In genomic region chr12:47949441-47950341, GRCh38 we compare ENCODE assay signal across 1 cellular context.
TF ChIP-seq lines count a peak whose summit lies in the region.

No MANE protein-coding gene starts in this region.

TF ChIP-seq in HepG2, 621 proteins besides CTCF, POLR2A, EP300 and RAD21 (continued from another document and continues in another):
- TF ChIP-seq, protein P1, sequence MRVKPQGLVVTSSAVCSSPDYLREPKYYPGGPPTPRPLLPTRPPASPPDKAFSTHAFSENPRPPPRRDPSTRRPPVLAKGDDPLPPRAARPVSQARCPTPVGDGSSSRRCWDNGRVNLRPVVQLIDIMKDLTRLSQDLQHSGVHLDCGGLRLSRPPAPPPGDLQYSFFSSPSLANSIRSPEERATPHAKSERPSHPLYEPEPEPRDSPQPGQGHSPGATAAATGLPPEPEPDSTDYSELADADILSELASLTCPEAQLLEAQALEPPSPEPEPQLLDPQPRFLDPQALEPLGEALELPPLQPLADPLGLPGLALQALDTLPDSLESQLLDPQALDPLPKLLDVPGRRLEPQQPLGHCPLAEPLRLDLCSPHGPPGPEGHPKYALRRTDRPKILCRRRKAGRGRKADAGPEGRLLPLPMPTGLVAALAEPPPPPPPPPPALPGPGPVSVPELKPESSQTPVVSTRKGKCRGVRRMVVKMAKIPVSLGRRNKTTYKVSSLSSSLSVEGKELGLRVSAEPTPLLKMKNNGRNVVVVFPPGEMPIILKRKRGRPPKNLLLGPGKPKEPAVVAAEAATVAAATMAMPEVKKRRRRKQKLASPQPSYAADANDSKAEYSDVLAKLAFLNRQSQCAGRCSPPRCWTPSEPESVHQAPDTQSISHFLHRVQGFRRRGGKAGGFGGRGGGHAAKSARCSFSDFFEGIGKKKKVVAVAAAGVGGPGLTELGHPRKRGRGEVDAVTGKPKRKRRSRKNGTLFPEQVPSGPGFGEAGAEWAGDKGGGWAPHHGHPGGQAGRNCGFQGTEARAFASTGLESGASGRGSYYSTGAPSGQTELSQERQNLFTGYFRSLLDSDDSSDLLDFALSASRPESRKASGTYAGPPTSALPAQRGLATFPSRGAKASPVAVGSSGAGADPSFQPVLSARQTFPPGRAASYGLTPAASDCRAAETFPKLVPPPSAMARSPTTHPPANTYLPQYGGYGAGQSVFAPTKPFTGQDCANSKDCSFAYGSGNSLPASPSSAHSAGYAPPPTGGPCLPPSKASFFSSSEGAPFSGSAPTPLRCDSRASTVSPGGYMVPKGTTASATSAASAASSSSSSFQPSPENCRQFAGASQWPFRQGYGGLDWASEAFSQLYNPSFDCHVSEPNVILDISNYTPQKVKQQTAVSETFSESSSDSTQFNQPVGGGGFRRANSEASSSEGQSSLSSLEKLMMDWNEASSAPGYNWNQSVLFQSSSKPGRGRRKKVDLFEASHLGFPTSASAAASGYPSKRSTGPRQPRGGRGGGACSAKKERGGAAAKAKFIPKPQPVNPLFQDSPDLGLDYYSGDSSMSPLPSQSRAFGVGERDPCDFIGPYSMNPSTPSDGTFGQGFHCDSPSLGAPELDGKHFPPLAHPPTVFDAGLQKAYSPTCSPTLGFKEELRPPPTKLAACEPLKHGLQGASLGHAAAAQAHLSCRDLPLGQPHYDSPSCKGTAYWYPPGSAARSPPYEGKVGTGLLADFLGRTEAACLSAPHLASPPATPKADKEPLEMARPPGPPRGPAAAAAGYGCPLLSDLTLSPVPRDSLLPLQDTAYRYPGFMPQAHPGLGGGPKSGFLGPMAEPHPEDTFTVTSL (CRISPR knock-in tag; IDR thresholded peaks at IDR 0.05; ENCODE audit: borderline replicate concordance), result peak; percentile 44; the same call in 1 of the 2 replicates
- TF ChIP-seq ZNF574 (CRISPR knock-in tag; IDR thresholded peaks at IDR 0.05) (peak; percentile 43), NR2F1 (CRISPR knock-in tag; IDR thresholded peaks at IDR 0.05) (peak in 1 of 2 experiments; percentile 57; a peak in 2 of 4 replicates), SAP130 (CRISPR knock-in tag; IDR thresholded peaks at IDR 0.05; ENCODE audit: low read depth) (peak; percentile 69), SOX5 (CRISPR knock-in tag; IDR thresholded peaks at IDR 0.05; ENCODE audit: borderline replicate concordance) (peak; percentile 30; the same call in 1 of the 2 replicates), MTF2 (CRISPR knock-in tag; IDR thresholded peaks at IDR 0.05; ENCODE audit: borderline replicate concordance) (no peak), NR2F6 (IDR thresholded peaks at IDR 0.05) (peak; percentile 14; the same call in 1 of the 2 replicates), NR2F6 (CRISPR knock-in tag; IDR thresholded peaks at IDR 0.05) (no peak), TEAD3 (CRISPR knock-in tag; optimal IDR thresholded peaks at IDR 0.05; ENCODE audit: borderline replicate concordance) (peak; percentile 60), ZNF556 (CRISPR knock-in tag; IDR thresholded peaks at IDR 0.05; ENCODE audit: borderline replicate concordance) (0 out of 2 replicates have a peak, but pooled peaks have one; percentile 45), CCDC6 (CRISPR knock-in tag; IDR thresholded peaks at IDR 0.05) (peak; percentile 47; the same call in 1 of the 2 replicates), SP4 (CRISPR knock-in tag; IDR thresholded peaks at IDR 0.05) (0 out of 2 replicates have a peak, but pooled peaks have one; percentile 21), SP5 (CRISPR knock-in tag; IDR thresholded peaks at IDR 0.05; ENCODE audit: borderline replicate concordance, low read depth) (peak; percentile 25; the same call in 1 of the 2 replicates), CC2D1A (CRISPR knock-in tag; IDR thresholded peaks at IDR 0.05) (0 out of 2 replicates have a peak, but pooled peaks have one; percentile 42), YEATS2 (CRISPR knock-in tag; IDR thresholded peaks at IDR 0.05; ENCODE audit: borderline replicate concordance) (peak; percentile 34; the same call in 1 of the 2 replicates), SNRNP70 (IDR thresholded peaks at IDR 0.05; ENCODE audit: low read depth, low read length) (no peak), ZMYM2 (CRISPR knock-in tag; IDR thresholded peaks at IDR 0.05) (no peak), PAXIP1 (CRISPR knock-in tag; conservative IDR thresholded peaks at IDR 0.05) (peak; percentile 91), SRF (IDR thresholded peaks at IDR 0.05; ENCODE audit: low read depth, low read length) (no peak), NFE2 (CRISPR knock-in tag; IDR thresholded peaks at IDR 0.05) (no peak), ZNF614 (CRISPR knock-in tag; IDR thresholded peaks at IDR 0.05; ENCODE audit: borderline replicate concordance) (peak; percentile 73), XRCC5 (optimal IDR thresholded peaks at IDR 0.05; ENCODE audit: low read length) (peak; percentile 32), KLF9 (CRISPR knock-in tag; IDR thresholded peaks at IDR 0.05; ENCODE audit: low read depth) (no peak), ZMYM4 (CRISPR knock-in tag; IDR thresholded peaks at IDR 0.05) (peak; percentile 55; the same call in 1 of the 2 replicates), NFYB (CRISPR knock-in tag; IDR thresholded peaks at IDR 0.05) (no peak), KMT2B (CRISPR knock-in tag; IDR thresholded peaks at IDR 0.05) (peak; percentile 29; the same call in 1 of the 2 replicates), ZNF564 (CRISPR knock-in tag; IDR thresholded peaks at IDR 0.05) (0 out of 2 replicates have a peak, but pooled peaks have one; percentile 66), ZBTB42 (CRISPR knock-in tag; IDR thresholded peaks at IDR 0.05) (peak; percentile 31; the same call in 1 of the 2 replicates), RNF2 (conservative IDR thresholded peaks at IDR 0.05; ENCODE audit: low read depth) (0 out of 2 replicates have a peak, but pooled peaks have one; percentile 42), NONO (IDR thresholded peaks at IDR 0.05) (no peak), NONO (CRISPR knock-in tag; conservative IDR thresholded peaks at IDR 0.05) (peak; percentile 58), SOX13 (IDR thresholded peaks at IDR 0.05) (no peak), SOX13 (CRISPR knock-in tag; conservative IDR thresholded peaks at IDR 0.05 in 1 of 2, IDR thresholded peaks at IDR 0.05 in 1 of 2) (peak in 1 of 2 experiments; percentile 39; a peak in 1 of 4 replicates), SMAD1 (CRISPR knock-in tag; IDR thresholded peaks at IDR 0.05; ENCODE audit: borderline replicate concordance, low read depth) (0 out of 2 replicates have a peak, but pooled peaks have one; percentile 29), TRAFD1 (CRISPR knock-in tag; IDR thresholded peaks at IDR 0.05; ENCODE audit: borderline replicate concordance) (0 out of 2 replicates have a peak, but pooled peaks have one; percentile 22), ZNF496 (CRISPR knock-in tag; IDR thresholded peaks at IDR 0.05; ENCODE audit: insufficient replicate concordance) (no peak), NFKBIZ (CRISPR knock-in tag; IDR thresholded peaks at IDR 0.05) (0 out of 2 replicates have a peak, but pooled peaks have one; percentile 16), ZNF816 (CRISPR knock-in tag; IDR thresholded peaks at IDR 0.05; ENCODE audit: borderline replicate concordance) (peak; percentile 38; the same call in 1 of the 2 replicates), SRSF9 (IDR thresholded peaks at IDR 0.05; ENCODE audit: borderline replicate concordance, insufficient read depth, low read depth, low read length, poor library complexity, severe bottlenecking) (no peak)
- TF ChIP-seq, protein P2, sequence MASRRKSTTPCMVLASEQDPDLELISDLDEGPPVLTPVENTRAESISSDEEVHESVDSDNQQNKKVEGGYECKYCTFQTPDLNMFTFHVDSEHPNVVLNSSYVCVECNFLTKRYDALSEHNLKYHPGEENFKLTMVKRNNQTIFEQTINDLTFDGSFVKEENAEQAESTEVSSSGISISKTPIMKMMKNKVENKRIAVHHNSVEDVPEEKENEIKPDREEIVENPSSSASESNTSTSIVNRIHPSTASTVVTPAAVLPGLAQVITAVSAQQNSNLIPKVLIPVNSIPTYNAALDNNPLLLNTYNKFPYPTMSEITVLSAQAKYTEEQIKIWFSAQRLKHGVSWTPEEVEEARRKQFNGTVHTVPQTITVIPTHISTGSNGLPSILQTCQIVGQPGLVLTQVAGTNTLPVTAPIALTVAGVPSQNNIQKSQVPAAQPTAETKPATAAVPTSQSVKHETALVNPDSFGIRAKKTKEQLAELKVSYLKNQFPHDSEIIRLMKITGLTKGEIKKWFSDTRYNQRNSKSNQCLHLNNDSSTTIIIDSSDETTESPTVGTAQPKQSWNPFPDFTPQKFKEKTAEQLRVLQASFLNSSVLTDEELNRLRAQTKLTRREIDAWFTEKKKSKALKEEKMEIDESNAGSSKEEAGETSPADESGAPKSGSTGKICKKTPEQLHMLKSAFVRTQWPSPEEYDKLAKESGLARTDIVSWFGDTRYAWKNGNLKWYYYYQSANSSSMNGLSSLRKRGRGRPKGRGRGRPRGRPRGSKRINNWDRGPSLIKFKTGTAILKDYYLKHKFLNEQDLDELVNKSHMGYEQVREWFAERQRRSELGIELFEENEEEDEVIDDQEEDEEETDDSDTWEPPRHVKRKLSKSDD (CRISPR knock-in tag; IDR thresholded peaks at IDR 0.05; ENCODE audit: low read depth), result peak; percentile 46; the same call in 1 of the 2 replicates
- TF ChIP-seq, protein P3, sequence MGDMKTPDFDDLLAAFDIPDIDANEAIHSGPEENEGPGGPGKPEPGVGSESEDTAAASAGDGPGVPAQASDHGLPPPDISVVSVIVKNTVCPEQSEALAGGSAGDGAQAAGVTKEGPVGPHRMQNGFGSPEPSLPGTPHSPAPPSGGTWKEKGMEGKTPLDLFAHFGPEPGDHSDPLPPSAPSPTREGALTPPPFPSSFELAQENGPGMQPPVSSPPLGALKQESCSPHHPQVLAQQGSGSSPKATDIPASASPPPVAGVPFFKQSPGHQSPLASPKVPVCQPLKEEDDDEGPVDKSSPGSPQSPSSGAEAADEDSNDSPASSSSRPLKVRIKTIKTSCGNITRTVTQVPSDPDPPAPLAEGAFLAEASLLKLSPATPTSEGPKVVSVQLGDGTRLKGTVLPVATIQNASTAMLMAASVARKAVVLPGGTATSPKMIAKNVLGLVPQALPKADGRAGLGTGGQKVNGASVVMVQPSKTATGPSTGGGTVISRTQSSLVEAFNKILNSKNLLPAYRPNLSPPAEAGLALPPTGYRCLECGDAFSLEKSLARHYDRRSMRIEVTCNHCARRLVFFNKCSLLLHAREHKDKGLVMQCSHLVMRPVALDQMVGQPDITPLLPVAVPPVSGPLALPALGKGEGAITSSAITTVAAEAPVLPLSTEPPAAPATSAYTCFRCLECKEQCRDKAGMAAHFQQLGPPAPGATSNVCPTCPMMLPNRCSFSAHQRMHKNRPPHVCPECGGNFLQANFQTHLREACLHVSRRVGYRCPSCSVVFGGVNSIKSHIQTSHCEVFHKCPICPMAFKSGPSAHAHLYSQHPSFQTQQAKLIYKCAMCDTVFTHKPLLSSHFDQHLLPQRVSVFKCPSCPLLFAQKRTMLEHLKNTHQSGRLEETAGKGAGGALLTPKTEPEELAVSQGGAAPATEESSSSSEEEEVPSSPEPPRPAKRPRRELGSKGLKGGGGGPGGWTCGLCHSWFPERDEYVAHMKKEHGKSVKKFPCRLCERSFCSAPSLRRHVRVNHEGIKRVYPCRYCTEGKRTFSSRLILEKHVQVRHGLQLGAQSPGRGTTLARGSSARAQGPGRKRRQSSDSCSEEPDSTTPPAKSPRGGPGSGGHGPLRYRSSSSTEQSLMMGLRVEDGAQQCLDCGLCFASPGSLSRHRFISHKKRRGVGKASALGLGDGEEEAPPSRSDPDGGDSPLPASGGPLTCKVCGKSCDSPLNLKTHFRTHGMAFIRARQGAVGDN (CRISPR knock-in tag; IDR thresholded peaks at IDR 0.05), result peak; percentile 83
